Comparison of ENCODE assay signal across 14 cellular contexts in the genomic region with DNA sequence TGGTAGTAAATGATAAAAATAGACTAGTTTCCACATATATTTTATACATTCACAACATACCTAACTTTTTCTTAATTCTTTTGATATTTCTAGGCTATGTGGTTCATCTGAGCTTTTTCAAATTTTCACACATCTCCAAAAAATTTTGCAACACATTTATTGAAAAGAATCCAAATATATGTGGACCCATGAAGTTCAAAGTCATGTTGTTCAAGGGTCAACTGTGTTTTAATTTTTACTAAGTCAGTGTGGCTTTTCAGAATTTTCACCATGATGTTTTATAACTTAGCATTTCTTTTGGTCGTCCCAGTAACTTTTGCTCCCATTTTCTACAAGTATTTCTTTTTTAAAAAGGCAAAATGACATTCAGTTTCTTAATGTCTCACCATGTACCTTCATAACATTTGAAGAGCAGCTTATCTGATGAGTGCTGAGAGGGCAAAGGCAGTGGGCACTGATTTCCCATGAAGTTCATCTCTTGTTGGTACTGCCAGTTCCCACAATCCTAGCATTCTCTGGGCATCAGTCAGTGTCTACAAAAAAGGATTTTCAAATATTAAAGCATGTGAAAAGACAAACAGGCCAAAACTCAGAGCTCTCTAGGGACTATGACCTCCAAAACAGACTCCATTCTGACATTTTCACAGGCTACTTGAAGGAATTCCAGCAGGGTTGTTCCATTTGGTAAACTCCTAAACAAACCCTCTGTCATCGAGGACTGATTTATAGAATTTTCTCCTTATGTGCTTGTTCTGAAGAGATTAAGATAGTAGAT.
DNase-seq lines count a peak whose midpoint lies in the region; ATAC-seq and TF ChIP-seq lines count a peak whose summit lies in the region.
"Had no signal": no experiment of that assay in that cellular context is flagged by ENCODE, and none has a peak within 500 bp of the region (broad histone marks: within the 10 kb centered on the region; RNA-seq: fewer than 3 reads in every experiment).

No MANE protein-coding gene starts in this region.

- CTCF ChIA-PET in HEK293 (lab: Yijun Ruan, JAX), result no interaction called here

- intact Hi-C loops in right lobe of liver (cut with DNase I) (no loop called here), left colon (cut with DNase I, micrococcal nuclease) (no loop called here), posterior cingulate gyrus (cut with DNase I) (no loop called here)

- H3K9ac ChIP-seq in subcutaneous abdominal adipose tissue (ENCODE audit: low read length in 5 of 5), result peak overlapping the region in 2 of 5 donors; percentile 57 to 68

- DNase-seq in fibroblast of gingiva (ENCODE audit: low read depth), result peak; percentile 72
- DNase-seq in right lobe of liver, result peak in 1 of 3 donors; percentile 73
- no peak for DNase-seq in left colon
- DNase-seq in posterior cingulate gyrus, result no peak
- no peak for DNase-seq in stimulated activated CD4-positive, alpha-beta T cell treated with anti-CD3 and anti-CD28 coated beads, Interleukin-2, amount 100 ng/mL, for 48 hours
- DNase-seq: activated CD4-positive, CD25-positive, alpha-beta regulatory T cell treated with anti-CD3 and anti-CD28 coated beads, Interleukin-2, amount 50 U/mL, for 72 hours; activated CD8-positive, alpha-beta memory T cell treated with anti-CD3 and anti-CD28 coated beads, Interleukin-2, amount 50 U/mL, for 48 hours; CD4-positive, alpha-beta memory T cell; NCI-H2081; NCI-H526 treated with DMSO at 0.1 percent for 48 hours; occipital lobe had no signal

- POLR2A ChIA-PET in HEK293 (lab: Yijun Ruan, JAX), result no interaction called here

- WGBS in right lobe of liver (ENCODE audit: insufficient coverage, low coverage, low lambda C conversion rate, missing lambda C conversion rate), result 24% methylated on average over 2 of the region's 2 CpGs

- H3K27ac ChIP-seq in HEK293 (ENCODE audit: extremely low read depth, low read depth, low read length) (no peak overlapping the region), right lobe of liver (peak overlapping the region in 2 of 3 donors; percentile 58 to 66), subcutaneous abdominal adipose tissue (ENCODE audit: low read depth, low read length) (peak overlapping the region; percentile 80)

- H3K4me3 ChIP-seq in HEK293 (ENCODE audit: low read depth, low read length) (no peak overlapping the region), right lobe of liver (no peak overlapping the region), subcutaneous abdominal adipose tissue (ENCODE audit: low read depth in 1 of 5, low read length in 5 of 5) (no peak overlapping the region)

- H3K27me3 ChIP-seq in right lobe of liver (no peaks in the 10 kb centered on the region), subcutaneous abdominal adipose tissue (ENCODE audit: control insufficient read depth in 5 of 5, insufficient read depth in 4 of 5, low read length in 5 of 5) (peaks cover 0 to 2% (median 0%) of the 10 kb centered on the region in 5 donors)

- no peak for TF ChIP-seq POLR2A in right lobe of liver (IDR thresholded peaks at IDR 0.05)

- TF ChIP-seq CTCF in HEK293 (tag by site-specific recombination; IDR thresholded peaks at IDR 0.05), result no peak
- no peak for TF ChIP-seq CTCF in right lobe of liver (IDR thresholded peaks at IDR 0.05)

- no peaks in the 10 kb centered on the region for H3K9me3 ChIP-seq in HEK293 (ENCODE audit: control insufficient read depth, insufficient read depth, low read depth, low read length)
- H3K9me3 ChIP-seq in right lobe of liver, result no peaks in the 10 kb centered on the region
- peaks cover 0 to 5% (median 0%) of the 10 kb centered on the region in 5 donors for H3K9me3 ChIP-seq in subcutaneous abdominal adipose tissue (ENCODE audit: control insufficient read depth in 5 of 5, low read length in 5 of 5)

- peak; percentile 80 to 91 (median 86) for ATAC-seq in right lobe of liver
- no peak for ATAC-seq in left colon
- no peak for ATAC-seq in HG03432 (IDR thresholded peaks at IDR 0.05; ENCODE audit: unreplicated experiment)

- H3K36me3 ChIP-seq in HEK293 (ENCODE audit: control insufficient read depth in 2 of 2, insufficient read depth in 1 of 2, low read length in 2 of 2) (no peaks in the 10 kb centered on the region), right lobe of liver (no peaks in the 10 kb centered on the region), subcutaneous abdominal adipose tissue (ENCODE audit: control insufficient read depth in 5 of 5, insufficient read depth in 5 of 5, low read length in 5 of 5) (no peaks in the 10 kb centered on the region)

- H3K4me1 ChIP-seq in HEK293 (ENCODE audit: control insufficient read depth, insufficient read depth, low read length), result peaks cover 15% of the 10 kb centered on the region
- peaks cover 0 to 20% (median 8%) of the 10 kb centered on the region in 4 donors for H3K4me1 ChIP-seq in right lobe of liver
- H3K4me1 ChIP-seq in subcutaneous abdominal adipose tissue (ENCODE audit: control insufficient read depth in 5 of 5, insufficient read depth in 5 of 5, low read length in 5 of 5), result peaks cover 5 to 47% (median 32%) of the 10 kb centered on the region in 5 donors

TF ChIP-seq in HEK293, 187 proteins besides CTCF, POLR2A, EP300 and RAD21:
- TF ChIP-seq ZNF76 (tag by site-specific recombination; IDR thresholded peaks at IDR 0.05; ENCODE audit: borderline replicate concordance, low read depth) (no peak), ZNF132 (tag by site-specific recombination; IDR thresholded peaks at IDR 0.05; ENCODE audit: borderline replicate concordance) (no peak), ZIC2 (tag by site-specific recombination; IDR thresholded peaks at IDR 0.05) (0 out of 2 replicates have a peak, but pooled peaks have one; percentile 14), ZFP69B (tag by site-specific recombination; IDR thresholded peaks at IDR 0.05) (no peak), ZNF610 (tag by site-specific recombination; IDR thresholded peaks at IDR 0.05; ENCODE audit: borderline replicate concordance) (no peak), KLF1 (tag by site-specific recombination; IDR thresholded peaks at IDR 0.05) (no peak)
- TF ChIP-seq, protein P1, sequence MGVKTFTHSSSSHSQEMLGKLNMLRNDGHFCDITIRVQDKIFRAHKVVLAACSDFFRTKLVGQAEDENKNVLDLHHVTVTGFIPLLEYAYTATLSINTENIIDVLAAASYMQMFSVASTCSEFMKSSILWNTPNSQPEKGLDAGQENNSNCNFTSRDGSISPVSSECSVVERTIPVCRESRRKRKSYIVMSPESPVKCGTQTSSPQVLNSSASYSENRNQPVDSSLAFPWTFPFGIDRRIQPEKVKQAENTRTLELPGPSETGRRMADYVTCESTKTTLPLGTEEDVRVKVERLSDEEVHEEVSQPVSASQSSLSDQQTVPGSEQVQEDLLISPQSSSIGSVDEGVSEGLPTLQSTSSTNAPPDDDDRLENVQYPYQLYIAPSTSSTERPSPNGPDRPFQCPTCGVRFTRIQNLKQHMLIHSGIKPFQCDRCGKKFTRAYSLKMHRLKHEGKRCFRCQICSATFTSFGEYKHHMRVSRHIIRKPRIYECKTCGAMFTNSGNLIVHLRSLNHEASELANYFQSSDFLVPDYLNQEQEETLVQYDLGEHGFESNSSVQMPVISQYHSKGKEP (tag by site-specific recombination; IDR thresholded peaks at IDR 0.05), result no peak
- TF ChIP-seq, protein P2, sequence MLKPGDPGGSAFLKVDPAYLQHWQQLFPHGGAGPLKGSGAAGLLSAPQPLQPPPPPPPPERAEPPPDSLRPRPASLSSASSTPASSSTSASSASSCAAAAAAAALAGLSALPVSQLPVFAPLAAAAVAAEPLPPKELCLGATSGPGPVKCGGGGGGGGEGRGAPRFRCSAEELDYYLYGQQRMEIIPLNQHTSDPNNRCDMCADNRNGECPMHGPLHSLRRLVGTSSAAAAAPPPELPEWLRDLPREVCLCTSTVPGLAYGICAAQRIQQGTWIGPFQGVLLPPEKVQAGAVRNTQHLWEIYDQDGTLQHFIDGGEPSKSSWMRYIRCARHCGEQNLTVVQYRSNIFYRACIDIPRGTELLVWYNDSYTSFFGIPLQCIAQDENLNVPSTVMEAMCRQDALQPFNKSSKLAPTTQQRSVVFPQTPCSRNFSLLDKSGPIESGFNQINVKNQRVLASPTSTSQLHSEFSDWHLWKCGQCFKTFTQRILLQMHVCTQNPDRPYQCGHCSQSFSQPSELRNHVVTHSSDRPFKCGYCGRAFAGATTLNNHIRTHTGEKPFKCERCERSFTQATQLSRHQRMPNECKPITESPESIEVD (tag by site-specific recombination; IDR thresholded peaks at IDR 0.05), result peak; percentile 70
- TF ChIP-seq, protein P3, sequence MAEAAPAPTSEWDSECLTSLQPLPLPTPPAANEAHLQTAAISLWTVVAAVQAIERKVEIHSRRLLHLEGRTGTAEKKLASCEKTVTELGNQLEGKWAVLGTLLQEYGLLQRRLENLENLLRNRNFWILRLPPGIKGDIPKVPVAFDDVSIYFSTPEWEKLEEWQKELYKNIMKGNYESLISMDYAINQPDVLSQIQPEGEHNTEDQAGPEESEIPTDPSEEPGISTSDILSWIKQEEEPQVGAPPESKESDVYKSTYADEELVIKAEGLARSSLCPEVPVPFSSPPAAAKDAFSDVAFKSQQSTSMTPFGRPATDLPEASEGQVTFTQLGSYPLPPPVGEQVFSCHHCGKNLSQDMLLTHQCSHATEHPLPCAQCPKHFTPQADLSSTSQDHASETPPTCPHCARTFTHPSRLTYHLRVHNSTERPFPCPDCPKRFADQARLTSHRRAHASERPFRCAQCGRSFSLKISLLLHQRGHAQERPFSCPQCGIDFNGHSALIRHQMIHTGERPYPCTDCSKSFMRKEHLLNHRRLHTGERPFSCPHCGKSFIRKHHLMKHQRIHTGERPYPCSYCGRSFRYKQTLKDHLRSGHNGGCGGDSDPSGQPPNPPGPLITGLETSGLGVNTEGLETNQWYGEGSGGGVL (tag by site-specific recombination; IDR thresholded peaks at IDR 0.05), result no peak

Comparison
In these comparisons a context has a peak if more than half of its experiments do, and no peak if none do; other contexts are left out.
1. ATAC-seq: peak in right lobe of liver (4 of 4); none in left colon (single experiment) and HG03432 (single experiment).